Comparison of ENCODE assay signal across 24 cellular contexts in genomic region chrX:67700607-67701006, GRCh38.
DNase-seq lines count a peak whose midpoint lies in the region; ATAC-seq and TF ChIP-seq lines count a peak whose summit lies in the region.
"Had no signal": no experiment of that assay in that cellular context is flagged by ENCODE, and none has a peak within 500 bp of the region (broad histone marks: within the 10 kb centered on the region; RNA-seq: fewer than 3 reads in every experiment).

No MANE protein-coding gene starts in this region.

- H2AFZ ChIP-seq in OCI-LY7 (ENCODE audit: low read length), result no peak overlapping the region

- H3K9me2 ChIP-seq in OCI-LY7 (ENCODE audit: insufficient read depth, low read length), result no peaks in the 10 kb centered on the region

- H3K4me3 ChIP-seq in epithelial cell of esophagus (ENCODE audit: low read length), result no peak overlapping the region
- H3K4me3 ChIP-seq in mesendoderm (ENCODE audit: low read length), result no peak overlapping the region
- H3K4me3 ChIP-seq in OCI-LY7 (ENCODE audit: low read depth, low read length, poor library complexity, severe bottlenecking), result no peak overlapping the region
- H3K4me3 ChIP-seq: SJSA1 had no signal

- no peaks in the 10 kb centered on the region for H3K36me3 Mint-ChIP-seq in activated CD4-positive, alpha-beta T cell treated with anti-CD3 and anti-CD28 coated beads for 36 hours (ENCODE audit: low read depth)
- H3K36me3 Mint-ChIP-seq in stimulated activated memory B cell treated with anti-CD40 and anti-IgM and Interleukin-4, amounts not matched to agents 10 μg/mL and 1 μg/mL and 100 μg/mL, for 72 hours, result no peaks in the 10 kb centered on the region
- H3K36me3 Mint-ChIP-seq: CD14-positive monocyte; CD8-positive, alpha-beta memory T cell had no signal

- H3K36me3 ChIP-seq in mesendoderm (ENCODE audit: control insufficient read depth, insufficient read depth, low read length) (no peaks in the 10 kb centered on the region), OCI-LY7 (ENCODE audit: insufficient read depth, low read length) (no peaks in the 10 kb centered on the region)
- H3K36me3 ChIP-seq: BE2C, SJSA1 had no signal

- H3K79me1 ChIP-seq in mesendoderm (ENCODE audit: low read length), result no peaks in the 10 kb centered on the region

- H2BK120ac ChIP-seq in mesendoderm (ENCODE audit: low read depth, low read length), result no peak overlapping the region

- no peak overlapping the region for H3K18ac ChIP-seq in mesendoderm (ENCODE audit: low read length)

- no peak overlapping the region for H3K9ac ChIP-seq in mesendoderm (ENCODE audit: low read length)

- no peak overlapping the region for H2BK5ac ChIP-seq in mesendoderm (ENCODE audit: low read length)

- no peaks in the 10 kb centered on the region for H3K9me3 Mint-ChIP-seq in activated CD4-positive, alpha-beta T cell treated with anti-CD3 and anti-CD28 coated beads for 36 hours (ENCODE audit: low read depth)
- H3K9me3 Mint-ChIP-seq in stimulated activated memory B cell treated with anti-CD40 and anti-IgM and Interleukin-4, amounts not matched to agents 10 μg/mL and 1 μg/mL and 100 μg/mL, for 72 hours, result peaks cover 3% of the 10 kb centered on the region

- no peaks in the 10 kb centered on the region for H3K4me1 ChIP-seq in mesendoderm (ENCODE audit: control insufficient read depth, low read depth, low read length)
- H3K4me1 ChIP-seq in OCI-LY7 (ENCODE audit: insufficient read depth, low read length, poor library complexity, severe bottlenecking), result no peaks in the 10 kb centered on the region
- H3K4me1 ChIP-seq: BE2C, SJSA1 had no signal

- intact Hi-C loops in activated CD4-positive, alpha-beta T cell treated with anti-CD3 and anti-CD28 coated beads for 36 hours (cut with DNase I, micrococcal nuclease), result no loop called here
- intact Hi-C loops in OCI-LY7 (cut with micrococcal nuclease; ENCODE audit: unreplicated experiment), result no loop called here

- CTCF ChIA-PET in activated CD4-positive, alpha-beta T cell treated with anti-CD3 and anti-CD28 coated beads for 36 hours (lab: Charles Lee), result no interaction called here
- CTCF ChIA-PET in OCI-LY7 (lab: Charles Lee; ENCODE audit: unreplicated experiment), result no interaction called here

- ATAC-seq in activated CD4-positive, alpha-beta T cell treated with anti-CD3 and anti-CD28 coated beads for 36 hours, result no peak
- ATAC-seq in stimulated activated memory B cell treated with anti-CD40 and anti-IgM and Interleukin-4, amounts not matched to agents 10 μg/mL and 1 μg/mL and 100 μg/mL, for 72 hours, result no peak

- no peaks in the 10 kb centered on the region for H3K27me3 ChIP-seq in mesendoderm (ENCODE audit: insufficient read depth, low read length, poor library complexity)
- H3K27me3 ChIP-seq: BE2C, SJSA1 had no signal

- H4K8ac ChIP-seq in mesendoderm (ENCODE audit: low read depth, low read length), result no peak overlapping the region

- POLR2A ChIA-PET in activated CD4-positive, alpha-beta T cell treated with anti-CD3 and anti-CD28 coated beads for 36 hours (lab: Charles Lee), result no interaction called here
- POLR2A ChIA-PET in OCI-LY7 (lab: Charles Lee), result no interaction called here

- no peaks in the 10 kb centered on the region for H3K4me1 Mint-ChIP-seq in activated CD4-positive, alpha-beta T cell treated with anti-CD3 and anti-CD28 coated beads for 36 hours
- H3K4me1 Mint-ChIP-seq in stimulated activated memory B cell treated with anti-CD40 and anti-IgM and Interleukin-4, amounts not matched to agents 10 μg/mL and 1 μg/mL and 100 μg/mL, for 72 hours, result no peaks in the 10 kb centered on the region
- H3K4me1 Mint-ChIP-seq: CD8-positive, alpha-beta memory T cell had no signal

- H3K4ac ChIP-seq in mesendoderm (ENCODE audit: low read depth, low read length), result no peak overlapping the region

- no peaks in the 10 kb centered on the region for H3K27me3 Mint-ChIP-seq in activated CD4-positive, alpha-beta T cell treated with anti-CD3 and anti-CD28 coated beads for 36 hours
- H3K27me3 Mint-ChIP-seq in stimulated activated memory B cell treated with anti-CD40 and anti-IgM and Interleukin-4, amounts not matched to agents 10 μg/mL and 1 μg/mL and 100 μg/mL, for 72 hours, result no peaks in the 10 kb centered on the region

- H3K79me2 ChIP-seq in mesendoderm (ENCODE audit: control insufficient read depth, insufficient read depth, low read length) (no peaks in the 10 kb centered on the region), OCI-LY7 (ENCODE audit: insufficient read depth, low read depth, low read length) (no peaks in the 10 kb centered on the region)

- no peaks in the 10 kb centered on the region for H3K9me3 ChIP-seq in OCI-LY7 (ENCODE audit: low read length)
- H3K9me3 ChIP-seq: BE2C, SJSA1 had no signal

- no TSS peak for BruUV-seq in OCI-LY7 (replicated peaks; lab: Mats Ljungman, UMichigan)

- WGBS in mesendoderm (ENCODE audit: extremely low coverage, insufficient coverage, low lambda C conversion rate), result no CpG with 5 or more reads among the region's 3 CpGs

- DNase-seq in activated CD4-positive, alpha-beta T cell treated with anti-CD3 and anti-CD28 coated beads for 36 hours, result peak; percentile 3
- DNase-seq in activated CD4-positive, alpha-beta T cell treated with anti-CD3 and anti-CD28 coated beads for 1 hour, result no peak
- DNase-seq in epithelial cell of esophagus (ENCODE audit: low read depth) (peak; percentile 0), mesendoderm (peak; percentile 16), NCI-H1417 treated with DMSO at 0.1 percent for 48 hours (lab: John Stamatoyannopoulos, UW) (no peak), OCI-LY7 (ENCODE audit: low spot score) (no peak)
- DNase-seq: 8988T; ACHN; BE2C; Calu3; CD8-positive, alpha-beta memory T cell; DND-41; H7; KBM-7; MV-4-11; NCI-H1105; NCI-H146; NCI-H2029; NCI-H526 treated with DMSO at 0.1 percent for 48 hours; Right ventricle myocardium superior; RPMI8226 had no signal

- no peak overlapping the region for H3K23ac ChIP-seq in mesendoderm (ENCODE audit: low read length)

- TF ChIP-seq CTCF in epithelial cell of esophagus (IDR thresholded peaks at IDR 0.05; ENCODE audit: insufficient read depth, low read depth, low read length, missing control alignments) (no peak), OCI-LY7 (conservative IDR thresholded peaks at IDR 0.05; ENCODE audit: low read length) (no peak)

- H2AK5ac ChIP-seq in mesendoderm (ENCODE audit: low read length), result no peak overlapping the region

- no peaks in the 10 kb centered on the region for H4K20me1 ChIP-seq in OCI-LY7 (ENCODE audit: insufficient read depth, low read length)

- H2BK15ac ChIP-seq in mesendoderm (replicated peaks; ENCODE audit: low read depth), result no peak overlapping the region

- no peak overlapping the region for H4K5ac ChIP-seq in mesendoderm (ENCODE audit: low read length)

- no peak overlapping the region for H3K4me2 ChIP-seq in mesendoderm (ENCODE audit: low read length)
- no peak overlapping the region for H3K4me2 ChIP-seq in OCI-LY7 (ENCODE audit: low read length)

- no peak overlapping the region for H3K27ac Mint-ChIP-seq in activated CD4-positive, alpha-beta T cell treated with anti-CD3 and anti-CD28 coated beads for 36 hours
- no peak overlapping the region for H3K27ac Mint-ChIP-seq in stimulated activated memory B cell treated with anti-CD40 and anti-IgM and Interleukin-4, amounts not matched to agents 10 μg/mL and 1 μg/mL and 100 μg/mL, for 72 hours
- H3K27ac Mint-ChIP-seq: CD14-positive monocyte; CD8-positive, alpha-beta memory T cell had no signal

- no peak overlapping the region for H3K27ac ChIP-seq in mesendoderm (ENCODE audit: low read depth, low read length)
- no peak overlapping the region for H3K27ac ChIP-seq in OCI-LY7 (ENCODE audit: low read depth, low read length, poor library complexity, severe bottlenecking)
- H3K27ac ChIP-seq: SJSA1 had no signal

- H3K4me3 Mint-ChIP-seq in activated CD4-positive, alpha-beta T cell treated with anti-CD3 and anti-CD28 coated beads for 36 hours, result no peak overlapping the region
- no peak overlapping the region for H3K4me3 Mint-ChIP-seq in stimulated activated memory B cell treated with anti-CD40 and anti-IgM and Interleukin-4, amounts not matched to agents 10 μg/mL and 1 μg/mL and 100 μg/mL, for 72 hours
- H3K4me3 Mint-ChIP-seq: CD14-positive monocyte; CD8-positive, alpha-beta memory T cell had no signal

- no peak overlapping the region for H3K56ac ChIP-seq in mesendoderm (ENCODE audit: low read length)

Comparison
In these comparisons a context has a peak if more than half of its experiments do, and no peak if none do; other contexts are left out.
1. DNase-seq: peak in activated CD4-positive, alpha-beta T cell treated with anti-CD3 and anti-CD28 coated beads for 36 hours (single experiment), epithelial cell of esophagus (single experiment) and mesendoderm (single experiment); none in activated CD4-positive, alpha-beta T cell treated with anti-CD3 and anti-CD28 coated beads for 1 hour (single experiment), NCI-H1417 treated with DMSO at 0.1 percent for 48 hours (single experiment) and OCI-LY7 (single experiment).